16 cellular contexts compared by ENCODE assay signal in the genomic region with DNA sequence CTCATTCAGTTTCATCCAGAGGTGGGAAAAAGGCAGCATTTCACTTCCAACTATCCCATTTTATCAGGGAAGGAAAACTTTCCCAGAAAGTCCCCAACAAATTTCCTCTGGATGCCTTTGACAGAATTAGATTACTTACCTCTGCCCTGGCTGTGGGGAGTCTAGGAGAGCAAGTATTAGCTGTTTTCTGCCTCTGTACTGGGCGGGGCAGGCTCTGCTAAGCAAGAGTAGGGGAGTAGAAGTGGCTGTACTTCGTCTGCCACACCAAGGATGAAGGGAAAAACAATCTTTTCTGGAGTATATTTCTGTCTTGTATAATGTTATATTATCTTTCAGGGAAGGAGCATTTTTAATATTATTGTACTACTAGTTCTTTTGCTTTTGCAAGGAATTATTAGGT.
DNase-seq lines count a peak whose midpoint lies in the region; ATAC-seq, FAIRE-seq and TF ChIP-seq lines count a peak whose summit lies in the region.
"Had no signal": no experiment of that assay in that cellular context is flagged by ENCODE, and none has a peak within 500 bp of the region (broad histone marks: within the 10 kb centered on the region; RNA-seq: fewer than 3 reads in every experiment).

No MANE protein-coding gene starts in this region.

- no TSS peak for BruUV-seq in K562 (replicated peaks; lab: Mats Ljungman, UMichigan)

- peaks cover 24% of the 10 kb centered on the region for H3K79me2 ChIP-seq in GM23338 (replicated peaks; ENCODE audit: insufficient read depth)
- H3K79me2 ChIP-seq in K562 (ENCODE audit: control insufficient read depth, insufficient read depth, low read length): no peaks in the 10 kb centered on the region
- H3K79me2 ChIP-seq in osteoblast (ENCODE audit: insufficient read depth, low read length): no peaks in the 10 kb centered on the region

- CTCF ChIA-PET in K562 (lab: Yijun Ruan, JAX; ENCODE audit: low intra/inter-chr PET ratio): no interaction called here

- no peak overlapping the region; the same call in 1 of the 2 replicates for H3K27ac Mint-ChIP-seq in GM23338
- H3K27ac Mint-ChIP-seq in nephron: peak overlapping the region; percentile 23 to 92 (median 65)
- H3K27ac Mint-ChIP-seq: B cell; CD4-positive, alpha-beta T cell had no signal

- H3K36me3 Mint-ChIP-seq in GM23338 (ENCODE audit: low read depth): peaks cover 31% of the 10 kb centered on the region; the same call in 2 of the 3 replicates
- peaks cover 66% of the 10 kb centered on the region for H3K36me3 Mint-ChIP-seq in nephron (ENCODE audit: low read depth)

- DNase-seq in GM23338 (ENCODE audit: low spot score) (no peak), K562 (ENCODE audit: extremely low read depth in 1 of 4, low spot score in 3 of 4) (no peak), thyroid gland (peak; percentile 17 to 25), osteoblast (ENCODE audit: insufficient read length, low spot score, missing footprints) (no peak), iPS-NIHi7 (ENCODE audit: extremely low spot score) (no peak), NCI-H82 treated with DMSO at 0.1 percent for 48 hours (lab: John Stamatoyannopoulos, UW; ENCODE audit: unreplicated experiment) (no peak)
- DNase-seq: C1 segment of cervical spinal cord; CD4-positive, alpha-beta T cell; DMS79; GM23248; H7 had no signal

- in situ Hi-C loops in K562 (cut with MboI): no loop called here

- H3F3A ChIP-seq in GM23338 (replicated peaks; ENCODE audit: low read depth): no peaks in the 10 kb centered on the region

- WGBS in K562 (ENCODE audit: insufficient coverage, low coverage, missing lambda C conversion rate): 25% methylated on average over 2 of the region's 2 CpGs
- 76 to 81% methylated on average over 2 of the region's 2 CpGs for WGBS in thyroid gland, 2 donors

- H3K9me1 ChIP-seq in K562 (ENCODE audit: control insufficient read depth, insufficient read depth, low read length): no peaks in the 10 kb centered on the region

- POLR2A ChIA-PET in K562 (lab: Yijun Ruan, JAX): interaction anchor here (1.0 to 2.2 kb wide), 2 partner anchors 16 to 21 kb away, joined by 4 to 12 read pairs; no protein-coding TSS in a partner anchor

- H3K36me3 ChIP-seq in GM23338 (ENCODE audit: insufficient read depth) (peaks cover 11% of the 10 kb centered on the region; the same call in 1 of the 2 replicates), K562 (ENCODE audit: control insufficient read depth, insufficient read depth, low read length) (no peaks in the 10 kb centered on the region), thyroid gland (no peaks in the 10 kb centered on the region), osteoblast (ENCODE audit: insufficient read depth, low read length) (no peaks in the 10 kb centered on the region)

- TF ChIP-seq CTCF in GM23338 (conservative IDR thresholded peaks at IDR 0.05; ENCODE audit: low read depth in 2 of 2) (no peak), K562 (IDR thresholded peaks at IDR 0.05 in 2 of 3, conservative IDR thresholded peaks at IDR 0.05 in 1 of 3; ENCODE audit: insufficient read depth in 2 of 3, low read depth in 1 of 3, low read length in 3 of 3) (no peak), nephron (IDR thresholded peaks at IDR 0.05; ENCODE audit: unreplicated experiment in 3 of 3) (no peak), thyroid gland (IDR thresholded peaks at IDR 0.05) (no peak), osteoblast (IDR thresholded peaks at IDR 0.05; ENCODE audit: extremely low read depth, low read depth, low read length) (no peak)

- H3K4me2 ChIP-seq in GM23338 (no peak overlapping the region), K562 (ENCODE audit: insufficient read depth, low read length) (no peak overlapping the region), osteoblast (ENCODE audit: insufficient read depth, low read length) (no peak overlapping the region)

- H3K4me3 Mint-ChIP-seq in GM23338: no peak overlapping the region
- H3K4me3 Mint-ChIP-seq in nephron: no peak overlapping the region
- H3K4me3 Mint-ChIP-seq: B cell; CD4-positive, alpha-beta T cell had no signal

- no peak for TF ChIP-seq EP300 in K562 (IDR thresholded peaks at IDR 0.05; ENCODE audit: low read length)

- H3K9me3 ChIP-seq in K562 (replicated peaks; ENCODE audit: control insufficient read depth, insufficient read depth, low read depth, low read length): no peaks in the 10 kb centered on the region
- H3K9me3 ChIP-seq in thyroid gland: no peaks in the 10 kb centered on the region
- no peaks in the 10 kb centered on the region for H3K9me3 ChIP-seq in osteoblast (ENCODE audit: low read depth, low read length)

- FAIRE-seq in K562 (lab: Jason Lieb, UNC): no peak
- FAIRE-seq: A204.1, GM12878, GM18507 had no signal

- no peak overlapping the region for H3K9ac ChIP-seq in K562 (ENCODE audit: insufficient read depth in 1 of 2, low read depth in 2 of 2, low read length in 2 of 2)
- H3K9ac ChIP-seq: GM23248 had no signal

- H3K27me3 Mint-ChIP-seq in GM23338 (ENCODE audit: insufficient read depth, low read depth, poor library complexity) (peaks cover 2% of the 10 kb centered on the region), nephron (ENCODE audit: low read depth) (no peaks in the 10 kb centered on the region)
- H3K27me3 Mint-ChIP-seq: B cell; CD4-positive, alpha-beta T cell had no signal

- H3K4me3 ChIP-seq in GM23338 (no peak overlapping the region), K562 (no peak overlapping the region), thyroid gland (replicated peaks in 1 of 3) (no peak overlapping the region), osteoblast (ENCODE audit: insufficient read depth, low read length) (no peak overlapping the region)
- H3K4me3 ChIP-seq: GM12878, GM23248 had no signal

- H3K27me3 ChIP-seq in GM23338 (ENCODE audit: insufficient read depth) (no peaks in the 10 kb centered on the region), K562 (ENCODE audit: control insufficient read depth in 2 of 2, insufficient read depth in 2 of 2, low read length in 2 of 2) (no peaks in the 10 kb centered on the region), thyroid gland (no peaks in the 10 kb centered on the region), osteoblast (ENCODE audit: insufficient read depth, low read length) (no peaks in the 10 kb centered on the region)

- peak overlapping the region; percentile 41; the same call in 1 of the 2 replicates for H3K27ac ChIP-seq in GM23338 (ENCODE audit: low read depth)
- H3K27ac ChIP-seq in K562 (ENCODE audit: extremely low read depth, low read depth, low read length): no peak overlapping the region
- no peak overlapping the region for H3K27ac ChIP-seq in thyroid gland
- no peak overlapping the region for H3K27ac ChIP-seq in osteoblast (ENCODE audit: low read depth, low read length)
- H3K27ac ChIP-seq: GM23248 had no signal

- intact Hi-C loops in K562 (cut with micrococcal nuclease) (no loop called here), thyroid gland (cut with DNase I) (no loop called here)

- H4K20me1 ChIP-seq in GM23338 (replicated peaks; ENCODE audit: insufficient read depth) (no peaks in the 10 kb centered on the region; the same call in 1 of the 2 replicates), K562 (replicated peaks; ENCODE audit: control insufficient read depth, insufficient read depth, low read length) (no peaks in the 10 kb centered on the region), osteoblast (ENCODE audit: insufficient read depth, low read length) (no peaks in the 10 kb centered on the region)

- TF ChIP-seq RAD21 in K562 (CRISPR knock-in tag; conservative IDR thresholded peaks at IDR 0.05 in 1 of 2, IDR thresholded peaks at IDR 0.05 in 1 of 2): no peak

- ATAC-seq in GM23338 (peak; percentile 65), K562 (peak; percentile 50; the same call in 1 of the 3 replicates)
- ATAC-seq: GM12878 had no signal

- peaks cover 7% of the 10 kb centered on the region; the same call in 2 of the 3 replicates for H3K4me1 Mint-ChIP-seq in GM23338
- no peaks in the 10 kb centered on the region for H3K4me1 Mint-ChIP-seq in nephron
- H3K4me1 Mint-ChIP-seq: B cell had no signal

- H3K9me2 ChIP-seq in GM23338 (ENCODE audit: insufficient read depth): no peaks in the 10 kb centered on the region

- H3K4me1 ChIP-seq in GM23338 (ENCODE audit: insufficient read depth) (peaks cover 7% of the 10 kb centered on the region; the same call in 1 of the 2 replicates), K562 (replicated peaks in 1 of 2; ENCODE audit: control insufficient read depth in 2 of 2, insufficient read depth in 2 of 2, low read length in 2 of 2) (no peaks in the 10 kb centered on the region), thyroid gland (peaks cover 18 to 20% of the 10 kb centered on the region in 2 donors), osteoblast (ENCODE audit: insufficient read depth, low read length) (no peaks in the 10 kb centered on the region)

- H2AFZ ChIP-seq in GM23338: no peak overlapping the region
- H2AFZ ChIP-seq in K562 (ENCODE audit: low read depth, low read length): no peak overlapping the region
- no peak overlapping the region for H2AFZ ChIP-seq in osteoblast (ENCODE audit: low read length)
- H2AFZ ChIP-seq: GM23248 had no signal

- H3K9me3 Mint-ChIP-seq in GM23338 (no peaks in the 10 kb centered on the region), nephron (peaks cover 4% of the 10 kb centered on the region)
- H3K9me3 Mint-ChIP-seq: CD4-positive, alpha-beta T cell had no signal

- no peak for TF ChIP-seq POLR2A in K562 (conservative IDR thresholded peaks at IDR 0.05)
- no peak for TF ChIP-seq POLR2A in thyroid gland (IDR thresholded peaks at IDR 0.05)

TF ChIP-seq in GM23338, 12 proteins besides CTCF, POLR2A, EP300 and RAD21 (continues in another document):
- TF ChIP-seq EZH2phosphoT487 (IDR thresholded peaks at IDR 0.05; ENCODE audit: unreplicated experiment) (no peak), ZNF114 (CRISPR knock-in tag; IDR thresholded peaks at IDR 0.05) (no peak)

TF ChIP-seq in K562, 482 proteins besides CTCF, POLR2A, EP300 and RAD21 (continues in another document):
- TF ChIP-seq STAG1 (CRISPR knock-in tag; IDR thresholded peaks at IDR 0.05; ENCODE audit: borderline replicate concordance): no peak
- TF ChIP-seq, protein P1, sequence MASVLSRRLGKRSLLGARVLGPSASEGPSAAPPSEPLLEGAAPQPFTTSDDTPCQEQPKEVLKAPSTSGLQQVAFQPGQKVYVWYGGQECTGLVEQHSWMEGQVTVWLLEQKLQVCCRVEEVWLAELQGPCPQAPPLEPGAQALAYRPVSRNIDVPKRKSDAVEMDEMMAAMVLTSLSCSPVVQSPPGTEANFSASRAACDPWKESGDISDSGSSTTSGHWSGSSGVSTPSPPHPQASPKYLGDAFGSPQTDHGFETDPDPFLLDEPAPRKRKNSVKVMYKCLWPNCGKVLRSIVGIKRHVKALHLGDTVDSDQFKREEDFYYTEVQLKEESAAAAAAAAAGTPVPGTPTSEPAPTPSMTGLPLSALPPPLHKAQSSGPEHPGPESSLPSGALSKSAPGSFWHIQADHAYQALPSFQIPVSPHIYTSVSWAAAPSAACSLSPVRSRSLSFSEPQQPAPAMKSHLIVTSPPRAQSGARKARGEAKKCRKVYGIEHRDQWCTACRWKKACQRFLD (CRISPR knock-in tag; IDR thresholded peaks at IDR 0.05): no peak

Comparison
In these comparisons a context has a peak if more than half of its experiments do, and no peak if none do; other contexts are left out.
1. DNase-seq: peak in thyroid gland (2 of 2); none in GM23338 (single experiment), K562 (0 of 4), osteoblast (single experiment), iPS-NIHi7 (single experiment) and NCI-H82 treated with DMSO at 0.1 percent for 48 hours (single experiment).